Comparison of ENCODE assay signal across 8 cellular contexts in the genomic region with DNA sequence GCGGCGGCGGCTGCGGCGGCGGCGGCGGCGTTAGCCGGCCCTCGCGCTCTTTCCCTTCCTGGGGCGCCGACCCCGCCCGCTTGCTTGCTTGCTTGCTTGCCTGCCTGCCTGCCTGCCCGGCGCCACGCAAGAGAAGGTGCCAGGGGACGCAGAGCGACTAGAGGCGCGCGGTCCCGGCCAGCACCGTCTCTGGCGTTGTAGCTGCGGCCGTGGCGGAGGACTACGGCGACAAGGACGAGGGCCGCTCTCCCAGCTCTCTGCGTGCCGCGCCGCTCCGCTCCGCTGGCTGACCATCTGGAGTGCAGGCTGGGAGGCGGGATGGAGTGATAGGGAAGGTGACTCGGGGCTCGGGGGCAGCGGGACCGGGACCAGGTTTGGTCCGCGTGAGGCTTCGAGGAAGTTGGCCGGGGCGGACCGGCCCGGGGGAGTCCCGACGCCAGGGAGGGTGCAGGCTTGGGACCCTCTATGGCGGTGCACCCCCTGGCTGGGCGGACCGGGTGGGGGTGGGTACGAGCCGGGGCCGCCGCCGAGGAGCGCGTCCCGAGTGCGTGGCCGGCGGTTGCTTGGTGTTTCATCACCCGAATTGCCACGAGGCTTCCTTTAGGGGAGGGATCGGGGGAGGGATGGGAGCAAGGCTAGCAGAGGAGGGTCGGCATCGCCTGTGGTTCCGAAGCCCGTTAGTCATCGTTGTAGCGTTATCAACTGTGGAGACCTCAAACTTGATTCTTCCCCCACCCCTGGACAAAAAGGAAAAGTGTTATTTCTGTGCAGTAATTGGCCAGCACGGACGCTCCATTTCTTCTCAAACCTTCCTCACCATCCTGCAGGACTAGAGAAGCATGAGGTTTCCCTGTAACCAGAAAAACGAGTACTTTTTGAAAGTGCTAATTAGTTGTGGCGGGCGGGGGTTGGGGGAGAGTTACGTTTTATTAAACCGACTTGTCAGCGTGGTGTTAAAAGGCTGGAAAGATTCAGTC. TPM values are rescaled to one million over a fixed set of nuclear protein-coding genes. Genes with fewer than 3 reads are reported as not detected.
A peak's percentile ranks its signal among the peaks of the same experiment; 100 is the strongest.
DNase-seq lines count a peak whose midpoint lies in the region; ATAC-seq and TF ChIP-seq lines count a peak whose summit lies in the region.

No MANE protein-coding gene starts in this region.

- H3K4me3 ChIP-seq in Jurkat, Clone E6-1 (ENCODE audit: low read length) = peak overlapping the region; percentile 73
- H3K4me3 ChIP-seq in ascending aorta (peak overlapping the region; percentile 76 to 98), hepatocyte (peak overlapping the region; percentile 94), retinal pigment epithelial cell (ENCODE audit: low read length) (peak overlapping the region; percentile 70)

- WGBS in hepatocyte (ENCODE audit: low lambda C conversion rate, missing lambda C conversion rate) = under 1% methylated on average over 70 of the region's 85 CpGs

- peaks cover 13% of the 10 kb centered on the region for H4K20me1 ChIP-seq in hepatocyte (ENCODE audit: insufficient read depth, poor library complexity, severe bottlenecking)

- H3K27ac ChIP-seq in ascending aorta = peak overlapping the region; percentile 97 to 98
- H3K27ac ChIP-seq in hepatocyte = peak overlapping the region; percentile 100

- H3K36me3 ChIP-seq in ES-I3 (ENCODE audit: insufficient read depth, low read length) (peaks cover 1% of the 10 kb centered on the region), ascending aorta (peaks cover 0 to 1% of the 10 kb centered on the region in 2 donors), hepatocyte (replicated peaks; ENCODE audit: insufficient read depth, low read depth) (no peaks in the 10 kb centered on the region)

- H3K4me2 ChIP-seq in hepatocyte = peak overlapping the region; percentile 86

- DNase-seq in Jurkat, Clone E6-1 (ENCODE audit: low read depth, low spot score) = peak; percentile 30
- DNase-seq in T-helper 2 cell (peak in 4 of 5 experiments; percentile 18 to 67 (median 41)), ascending aorta (ENCODE audit: low spot score in 2 of 2) (peak in 1 of 2 donors; percentile 72), hepatocyte (ENCODE audit: low spot score) (peak; percentile 82), retinal pigment epithelial cell (ENCODE audit: low read depth) (peak; percentile 23)

- peak overlapping the region; percentile 95 for H3K9ac ChIP-seq in ES-I3 (ENCODE audit: low read depth, low read length)

- H2AFZ ChIP-seq in hepatocyte = peak overlapping the region; percentile 97

- H3K4me1 ChIP-seq in ES-I3 (ENCODE audit: insufficient read depth, low read length) = no peaks in the 10 kb centered on the region; the same call in none of the 2 replicates
- H3K4me1 ChIP-seq in ascending aorta = peaks cover 0 to 10% of the 10 kb centered on the region in 2 donors
- H3K4me1 ChIP-seq in hepatocyte (ENCODE audit: insufficient read depth) = no peaks in the 10 kb centered on the region

- ATAC-seq in GM21529 (IDR thresholded peaks at IDR 0.05; ENCODE audit: unreplicated experiment) (peak; percentile 50), GM19324 (IDR thresholded peaks at IDR 0.05; ENCODE audit: low FRiP score, unreplicated experiment) (no peak)

- H3K9me2 ChIP-seq in hepatocyte (replicated peaks; ENCODE audit: insufficient read depth) = no peaks in the 10 kb centered on the region

- H3K79me2 ChIP-seq in hepatocyte = peaks cover 44% of the 10 kb centered on the region

- intact Hi-C loops in ascending aorta (cut with DNase I) = loop anchor here (1.0 to 5.0 kb wide), 6 partner anchors 48 to 627 kb away; a partner anchor contains a TSS

- TF ChIP-seq CTCF in ascending aorta (IDR thresholded peaks at IDR 0.05) = no peak
- no peak for TF ChIP-seq CTCF in hepatocyte (IDR thresholded peaks at IDR 0.05; ENCODE audit: poor library complexity)
- no peak for TF ChIP-seq CTCF in retinal pigment epithelial cell (conservative IDR thresholded peaks at IDR 0.05; ENCODE audit: low read depth, low read length)

- no peaks in the 10 kb centered on the region for H3K9me3 ChIP-seq in ES-I3 (ENCODE audit: control insufficient read depth, insufficient read depth, low read length)
- no peaks in the 10 kb centered on the region for H3K9me3 ChIP-seq in ascending aorta
- H3K9me3 ChIP-seq in hepatocyte (ENCODE audit: low read depth) = no peaks in the 10 kb centered on the region

- H3K27me3 ChIP-seq in ascending aorta (no peaks in the 10 kb centered on the region), hepatocyte (no peaks in the 10 kb centered on the region)

RNA-seq across cellular contexts. Expression of a gene that starts 0.6 kb away (rescaled TPM):
- polyA plus RNA-seq in Jurkat, Clone E6-1 (2012; ENCODE audit: insufficient read depth, insufficient read length) = 109 TPM
- total RNA-seq in ascending aorta (24.5 TPM), hepatocyte (66.1 and 69.0 TPM in 2 replicates)
- polyA plus RNA-seq in hepatocyte = 38.7 and 42.7 TPM in 2 replicates

RNA-seq across cellular contexts. Expression of a gene that starts 14.2 kb away (rescaled TPM):
- polyA plus RNA-seq in Jurkat, Clone E6-1 (2012; ENCODE audit: insufficient read depth, insufficient read length) = not detected
- total RNA-seq in ascending aorta = not detected
- total RNA-seq in hepatocyte = 0.20 and 0.80 TPM in 2 replicates
- 0.56 and 1.4 TPM in 2 replicates for polyA plus RNA-seq in hepatocyte

RNA-seq across cellular contexts. Expression of a gene that starts 47.2 kb away (rescaled TPM):
- 11.1 TPM for polyA plus RNA-seq in Jurkat, Clone E6-1 (2012; ENCODE audit: insufficient read depth, insufficient read length)
- 3.9 TPM for total RNA-seq in ascending aorta
- 24.0 and 26.1 TPM in 2 replicates for total RNA-seq in hepatocyte
- polyA plus RNA-seq in hepatocyte = 15.4 and 22.2 TPM in 2 replicates
